In genomic region chr1:42456010-42456753, GRCh38 we compare ENCODE assay signal across 8 cellular contexts. TPM values are rescaled to one million over a fixed set of nuclear protein-coding genes. Genes with fewer than 3 reads are reported as not detected.
A peak's percentile ranks its signal among the peaks of the same experiment; 100 is the strongest.
DNase-seq lines count a peak whose midpoint lies in the region; ATAC-seq and TF ChIP-seq lines count a peak whose summit lies in the region.

PPCS (plus strand) TSS chr1:42456543; CDS start chr1:42456566, 23 bp downstream.
ZMYND12 (minus strand) TSS chr1:42456022; CDS start chr1:42455997, 25 bp downstream.

- ATAC-seq in gastroesophageal sphincter, result peak; percentile 94

- H3K36me3 ChIP-seq in gastroesophageal sphincter, result peaks cover 0 to 33% of the 10 kb centered on the region in 2 donors

- in situ Hi-C loops in G401 (cut with HindIII; ENCODE audit: low sequenced_read_pairs), result no loop called here

- peak in 2 of 4 experiments; percentile 42 to 44 for TF ChIP-seq CTCF in gastroesophageal sphincter (IDR thresholded peaks at IDR 0.05)

- DNase-seq in G401 (ENCODE audit: low spot score) (peak; percentile 86), H4 (ENCODE audit: low spot score) (peak; percentile 84), LoVo (ENCODE audit: low spot score) (peak; percentile 90), SHP77 (lab: John Stamatoyannopoulos, UW) (peak; percentile 83 to 88), non-pigmented ciliary epithelial cell (ENCODE audit: low read depth) (peak; percentile 30), superior temporal gyrus (ENCODE audit: extremely low spot score) (peak; percentile 91)
- peak; percentile 76 to 89 (median 81) for DNase-seq in activated naive CD4-positive, alpha-beta T cell (lab: John Stamatoyannopoulos, UW)

- peak within 1 kb of the TSS; percentile 69 to 94 (median 89) for H3K27ac ChIP-seq in gastroesophageal sphincter

- peak within 1 kb of the TSS; percentile 75 to 84 for H3K4me3 ChIP-seq in gastroesophageal sphincter

- TF ChIP-seq POLR2A in gastroesophageal sphincter (IDR thresholded peaks at IDR 0.05), result peak; percentile 62 to 69

- 0% methylated on average over 11 to 17 of the region's 66 CpGs for WGBS in gastroesophageal sphincter (ENCODE audit: low coverage in 1 of 2), 2 donors

- no peak for TF ChIP-seq EP300 in gastroesophageal sphincter (IDR thresholded peaks at IDR 0.05)

- no peaks in the 10 kb centered on the region for H3K9me3 ChIP-seq in gastroesophageal sphincter

- H3K27me3 ChIP-seq in gastroesophageal sphincter, result no peaks in the 10 kb centered on the region

- peaks cover 0 to 31% (median 9%) of the 10 kb centered on the region in 3 donors for H3K4me1 ChIP-seq in gastroesophageal sphincter

RNA-seq across cellular contexts. Expression of gene PPCS, which starts in this region (rescaled TPM):
- 111 and 124 TPM in 2 replicates for total RNA-seq in G401 (2014; rRNA removed; shearing (Covaris generic))
- 82.5 and 84.8 TPM in 2 replicates for total RNA-seq in H4 (2014; rRNA removed; shearing (Covaris generic))
- 10 to 100 TPM; 51.7 to 94.9 (median 84.7) TPM for total RNA-seq in gastroesophageal sphincter

RNA-seq across cellular contexts. Expression of gene ZMYND12, which starts in this region (rescaled TPM):
- 1.0 TPM in 1 of 2 replicates, not detected in the other for total RNA-seq in G401 (2014; rRNA removed; shearing (Covaris generic))
- total RNA-seq in H4 (2014; rRNA removed; shearing (Covaris generic)), result 0.25 TPM in 1 of 2 replicates, not detected in the other
- 1 to 10 TPM in 1 of 4 donors, under 1 TPM in 1, not detected in 2; 0.31 to 1.9 TPM for total RNA-seq in gastroesophageal sphincter

Comparison
In these comparisons a context has a peak if more than half of its experiments do, and no peak if none do; other contexts are left out.
1. Peak in every context shown above with its lines: DNase-seq, ATAC-seq, H3K4me3 ChIP-seq and H3K27ac ChIP-seq.
2. DNase-seq: peak in every context shown above with its lines; median percentile 91 in superior temporal gyrus; 90 in LoVo; 86 in G401; 86 in SHP77; 84 in H4; 81 in activated naive CD4-positive, alpha-beta T cell; 30 in non-pigmented ciliary epithelial cell.